In the genomic region with DNA sequence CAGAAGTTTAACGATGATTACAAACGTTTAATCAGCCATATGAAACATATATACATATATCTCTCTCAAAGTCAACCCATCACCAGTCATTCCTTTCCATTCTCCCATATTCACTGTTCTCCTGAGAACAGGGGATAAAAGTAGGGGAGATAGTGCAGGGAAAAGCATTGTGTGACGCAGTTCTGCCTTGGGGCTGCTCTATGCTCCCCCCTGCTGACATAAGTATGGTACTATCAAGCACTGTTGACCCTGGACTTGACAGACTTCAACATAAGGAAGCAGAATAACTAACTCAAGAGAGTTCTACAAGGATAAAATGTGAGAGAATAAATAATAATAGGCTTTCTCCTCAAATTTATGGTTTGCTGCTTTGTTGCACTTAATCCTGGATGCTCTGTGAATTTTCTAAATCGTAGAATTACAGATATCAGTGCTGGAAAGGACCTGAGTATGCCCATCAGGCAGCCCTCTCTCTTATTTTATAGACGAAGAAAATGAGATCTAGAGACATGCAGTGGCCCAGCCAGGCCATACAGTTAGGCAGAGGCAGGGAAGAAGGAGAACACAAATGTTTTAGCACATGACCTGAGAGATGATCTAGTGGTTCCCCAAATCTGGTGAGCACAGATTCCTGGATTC, we compare ENCODE assay signal across 9 cellular contexts.
DNase-seq lines count a peak whose midpoint lies in the region; ATAC-seq and TF ChIP-seq lines count a peak whose summit lies in the region.
"Had no signal": no experiment of that assay in that cellular context is flagged by ENCODE, and none has a peak within 500 bp of the region (broad histone marks: within the 10 kb centered on the region; RNA-seq: fewer than 3 reads in every experiment).

No MANE protein-coding gene starts in this region.

- TF ChIP-seq CTCF in GM23338 (conservative IDR thresholded peaks at IDR 0.05; ENCODE audit: low read depth in 2 of 2): peak; percentile 79 to 87

- H3K9me2 ChIP-seq in GM23338 (ENCODE audit: insufficient read depth): no peaks in the 10 kb centered on the region

- peak; percentile 94 for ATAC-seq in GM23338
- ATAC-seq in HG02798 (IDR thresholded peaks at IDR 0.05; ENCODE audit: poor library complexity, unreplicated experiment): no peak

- 0 out of 2 replicates have a peak overlapping the region, but pooled peaks have one; percentile 33 for H3K4me2 ChIP-seq in GM23338

- H3K4me3 Mint-ChIP-seq in CD4-positive, alpha-beta memory T cell: no peak overlapping the region
- H3K4me3 Mint-ChIP-seq in GM23338: no peak overlapping the region
- H3K4me3 Mint-ChIP-seq: naive B cell had no signal

- no peak overlapping the region for H3K4me3 ChIP-seq in CD4-positive, alpha-beta memory T cell (ENCODE audit: low read length in 2 of 2)
- no peak overlapping the region for H3K4me3 ChIP-seq in GM23338

- H3K4me1 Mint-ChIP-seq in CD4-positive, alpha-beta memory T cell: peaks cover 0 to 3% (median 1%) of the 10 kb centered on the region in 4 donors
- peaks cover 44% of the 10 kb centered on the region for H3K4me1 Mint-ChIP-seq in GM23338
- H3K4me1 Mint-ChIP-seq: naive B cell had no signal

- H3K9me3 Mint-ChIP-seq in CD4-positive, alpha-beta memory T cell: no peaks in the 10 kb centered on the region
- H3K9me3 Mint-ChIP-seq in GM23338: no peaks in the 10 kb centered on the region
- H3K9me3 Mint-ChIP-seq: naive B cell had no signal

- H3K4me1 ChIP-seq in CD4-positive, alpha-beta memory T cell (ENCODE audit: insufficient read depth, low read length): no peaks in the 10 kb centered on the region
- peaks cover 12% of the 10 kb centered on the region for H3K4me1 ChIP-seq in GM23338 (ENCODE audit: insufficient read depth)

- no peaks in the 10 kb centered on the region for H3K36me3 Mint-ChIP-seq in CD4-positive, alpha-beta memory T cell
- no peaks in the 10 kb centered on the region for H3K36me3 Mint-ChIP-seq in GM23338 (ENCODE audit: low read depth)
- H3K36me3 Mint-ChIP-seq: naive B cell had no signal

- H3K79me2 ChIP-seq in GM23338 (replicated peaks; ENCODE audit: insufficient read depth): no peaks in the 10 kb centered on the region

- H3K27ac ChIP-seq in CD4-positive, alpha-beta memory T cell (ENCODE audit: low read depth, low read length): no peak overlapping the region
- H3K27ac ChIP-seq in GM23338 (ENCODE audit: low read depth): no peak overlapping the region

- no peaks in the 10 kb centered on the region for H3K36me3 ChIP-seq in CD4-positive, alpha-beta memory T cell (ENCODE audit: insufficient read depth, low read length)
- H3K36me3 ChIP-seq in GM23338 (ENCODE audit: insufficient read depth): no peaks in the 10 kb centered on the region

- H3K27ac Mint-ChIP-seq in CD4-positive, alpha-beta memory T cell: no peak overlapping the region
- H3K27ac Mint-ChIP-seq in GM23338: no peak overlapping the region
- H3K27ac Mint-ChIP-seq: naive B cell had no signal

- peaks cover 6 to 27% of the 10 kb centered on the region in 2 donors for H3K27me3 Mint-ChIP-seq in CD4-positive, alpha-beta memory T cell
- peaks cover 2% of the 10 kb centered on the region for H3K27me3 Mint-ChIP-seq in GM23338 (ENCODE audit: insufficient read depth, low read depth, poor library complexity)

- DNase-seq in CD4-positive, alpha-beta memory T cell: peak in 4 of 5 donors; percentile 9 to 16 (median 11)
- DNase-seq in GM23338 (ENCODE audit: low spot score) (peak; percentile 90), NCI-H526 (lab: John Stamatoyannopoulos, UW) (peak; percentile 61 to 82), hippocampal formation (lab: John Stamatoyannopoulos, UW) (peak; percentile 5 to 15), mesenteric fat pad (ENCODE audit: low spot score) (no peak)
- DNase-seq in activated naive CD4-positive, alpha-beta T cell treated with anti-CD3 and anti-CD28 coated beads, Interleukin-2, amount 50 U/mL, for 16 hours: peak; percentile 13
- DNase-seq in stimulated activated CD4-positive, alpha-beta T cell treated with anti-CD3 and anti-CD28 coated beads, Interleukin-2, amount 100 ng/mL, for 4 hours (ENCODE audit: low read depth): peak; percentile 5
- DNase-seq: naive B cell had no signal

- H4K20me1 ChIP-seq in GM23338 (replicated peaks; ENCODE audit: insufficient read depth): peaks cover 3% of the 10 kb centered on the region; the same call in 1 of the 2 replicates

- no peak overlapping the region for H2AFZ ChIP-seq in GM23338

- H3K27me3 ChIP-seq in CD4-positive, alpha-beta memory T cell (ENCODE audit: insufficient read depth, low read length): no peaks in the 10 kb centered on the region
- H3K27me3 ChIP-seq in GM23338 (ENCODE audit: insufficient read depth): no peaks in the 10 kb centered on the region

- CTCF ChIA-PET in CD4-positive, alpha-beta memory T cell (lab: Charles Lee; ENCODE audit: partially characterized antibody): interaction anchor here (1.2 kb wide), 1 partner anchor 18 kb away, joined by 5 read pairs; no protein-coding TSS in a partner anchor

- intact Hi-C loops in CD4-positive, alpha-beta memory T cell (cut with micrococcal nuclease): no loop called here

- no peaks in the 10 kb centered on the region for H3K9me3 ChIP-seq in CD4-positive, alpha-beta memory T cell (ENCODE audit: control insufficient read depth in 1 of 2, low read length in 2 of 2)

- POLR2A ChIA-PET in CD4-positive, alpha-beta memory T cell (lab: Charles Lee; ENCODE audit: partially characterized antibody): no interaction called here

- no peaks in the 10 kb centered on the region for H3F3A ChIP-seq in GM23338 (replicated peaks; ENCODE audit: low read depth)

TF ChIP-seq in GM23338, 12 proteins besides CTCF, POLR2A, EP300 and RAD21:
- no peak for TF ChIP-seq EZH2phosphoT487 (IDR thresholded peaks at IDR 0.05; ENCODE audit: unreplicated experiment)
- no peak for TF ChIP-seq ZNF114 (CRISPR knock-in tag; IDR thresholded peaks at IDR 0.05)
- no peak for TF ChIP-seq EZH2 (IDR thresholded peaks at IDR 0.05; ENCODE audit: low read depth, unreplicated experiment)
- TF ChIP-seq JUNB (IDR thresholded peaks at IDR 0.05; ENCODE audit: unreplicated experiment): no peak
- TF ChIP-seq ZNF331 (CRISPR knock-in tag; IDR thresholded peaks at IDR 0.05; ENCODE audit: low read depth): no peak
- peak; percentile 49; the same call in 1 of the 2 replicates for TF ChIP-seq CREB1 (CRISPR knock-in tag; IDR thresholded peaks at IDR 0.05; ENCODE audit: low read depth)
- TF ChIP-seq, protein P1, sequence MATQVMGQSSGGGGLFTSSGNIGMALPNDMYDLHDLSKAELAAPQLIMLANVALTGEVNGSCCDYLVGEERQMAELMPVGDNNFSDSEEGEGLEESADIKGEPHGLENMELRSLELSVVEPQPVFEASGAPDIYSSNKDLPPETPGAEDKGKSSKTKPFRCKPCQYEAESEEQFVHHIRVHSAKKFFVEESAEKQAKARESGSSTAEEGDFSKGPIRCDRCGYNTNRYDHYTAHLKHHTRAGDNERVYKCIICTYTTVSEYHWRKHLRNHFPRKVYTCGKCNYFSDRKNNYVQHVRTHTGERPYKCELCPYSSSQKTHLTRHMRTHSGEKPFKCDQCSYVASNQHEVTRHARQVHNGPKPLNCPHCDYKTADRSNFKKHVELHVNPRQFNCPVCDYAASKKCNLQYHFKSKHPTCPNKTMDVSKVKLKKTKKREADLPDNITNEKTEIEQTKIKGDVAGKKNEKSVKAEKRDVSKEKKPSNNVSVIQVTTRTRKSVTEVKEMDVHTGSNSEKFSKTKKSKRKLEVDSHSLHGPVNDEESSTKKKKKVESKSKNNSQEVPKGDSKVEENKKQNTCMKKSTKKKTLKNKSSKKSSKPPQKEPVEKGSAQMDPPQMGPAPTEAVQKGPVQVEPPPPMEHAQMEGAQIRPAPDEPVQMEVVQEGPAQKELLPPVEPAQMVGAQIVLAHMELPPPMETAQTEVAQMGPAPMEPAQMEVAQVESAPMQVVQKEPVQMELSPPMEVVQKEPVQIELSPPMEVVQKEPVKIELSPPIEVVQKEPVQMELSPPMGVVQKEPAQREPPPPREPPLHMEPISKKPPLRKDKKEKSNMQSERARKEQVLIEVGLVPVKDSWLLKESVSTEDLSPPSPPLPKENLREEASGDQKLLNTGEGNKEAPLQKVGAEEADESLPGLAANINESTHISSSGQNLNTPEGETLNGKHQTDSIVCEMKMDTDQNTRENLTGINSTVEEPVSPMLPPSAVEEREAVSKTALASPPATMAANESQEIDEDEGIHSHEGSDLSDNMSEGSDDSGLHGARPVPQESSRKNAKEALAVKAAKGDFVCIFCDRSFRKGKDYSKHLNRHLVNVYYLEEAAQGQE (IDR thresholded peaks at IDR 0.05; ENCODE audit: unreplicated experiment): no peak
